Comparison of ENCODE assay signal across 1 cellular context in genomic region chr22:33873186-33873585, GRCh38.
TF ChIP-seq lines count a peak whose summit lies in the region.

No MANE protein-coding gene starts in this region.

TF ChIP-seq in IMR-90, 13 proteins besides CTCF, POLR2A, EP300 and RAD21:
- TF ChIP-seq MAFK (IDR thresholded peaks at IDR 0.05; ENCODE audit: low read depth, low read length): no peak
- TF ChIP-seq MXI1 (IDR thresholded peaks at IDR 0.05; ENCODE audit: borderline replicate concordance, low read depth, low read length): no peak
- TF ChIP-seq ELK1 (IDR thresholded peaks at IDR 0.05; ENCODE audit: borderline replicate concordance, low read depth, low read length): no peak
- no peak for TF ChIP-seq NFE2L2 (IDR thresholded peaks at IDR 0.05; ENCODE audit: low read depth, low read length)
- no peak for TF ChIP-seq RFX5 (IDR thresholded peaks at IDR 0.05; ENCODE audit: low read depth, low read length)
- TF ChIP-seq RCOR1 (IDR thresholded peaks at IDR 0.05; ENCODE audit: insufficient replicate concordance, low read length): no peak
- no peak for TF ChIP-seq MAZ (IDR thresholded peaks at IDR 0.05; ENCODE audit: borderline replicate concordance, low read depth, low read length)
